Comparison of ENCODE assay signal across 8 cellular contexts in genomic region chr17:79777166-79777843, GRCh38.
DNase-seq lines count a peak whose midpoint lies in the region; ATAC-seq lines count a peak whose summit lies in the region.

No MANE protein-coding gene starts in this region.

- in situ Hi-C loops in HAP-1 (cut with MboI; ENCODE audit: low sequenced_read_pairs), result no loop called here

- H3K4me3 ChIP-seq in HAP-1, result peak overlapping the region; percentile 37
- peak overlapping the region; percentile 53 for H3K4me3 ChIP-seq in adipocyte (ENCODE audit: low read length)

- H3K9me3 ChIP-seq in HAP-1, result no peaks in the 10 kb centered on the region
- no peaks in the 10 kb centered on the region for H3K9me3 ChIP-seq in adipocyte (ENCODE audit: control insufficient read depth, low read length)

- H3K36me3 ChIP-seq in HAP-1 (replicated peaks) (peaks cover 31% of the 10 kb centered on the region), adipocyte (ENCODE audit: control insufficient read depth, insufficient read depth, low read length, severe bottlenecking) (no peaks in the 10 kb centered on the region)

- H3K27me3 ChIP-seq in HAP-1 (ENCODE audit: low read depth) (no peaks in the 10 kb centered on the region), adipocyte (replicated peaks; ENCODE audit: control insufficient read depth, insufficient read depth, low read length) (peaks cover 78% of the 10 kb centered on the region)

- H3K4me1 ChIP-seq in HAP-1 (peaks cover 22% of the 10 kb centered on the region), adipocyte (ENCODE audit: control insufficient read depth, insufficient read depth, low read length) (no peaks in the 10 kb centered on the region)

- peak; percentile 66 for DNase-seq in ELR (ENCODE audit: low read depth)
- DNase-seq in HAP-1 (ENCODE audit: low spot score in 2 of 2), result peak in 1 of 2 experiments; percentile 86
- peak; percentile 88 for DNase-seq in NCI-H2227 (lab: John Stamatoyannopoulos, UW; ENCODE audit: unreplicated experiment)
- DNase-seq in adipocyte (ENCODE audit: low read depth), result peak; percentile 81
- DNase-seq in hepatic stellate cell (ENCODE audit: low spot score), result peak; percentile 53
- peak; percentile 55 for DNase-seq in putamen (ENCODE audit: low spot score)

- ATAC-seq in GM21576 (IDR thresholded peaks at IDR 0.05; ENCODE audit: unreplicated experiment) (no peak), HG02678 (IDR thresholded peaks at IDR 0.05; ENCODE audit: unreplicated experiment) (no peak)

- H3K9ac ChIP-seq in adipocyte (ENCODE audit: low read length), result no peak overlapping the region
